In genomic region chr17:36947922-36948716, GRCh38 we compare ENCODE assay signal across 8 cellular contexts. TPM values are rescaled to one million over a fixed set of nuclear protein-coding genes. Genes with fewer than 3 reads are reported as not detected.
DNase-seq lines count a peak whose midpoint lies in the region; ATAC-seq and TF ChIP-seq lines count a peak whose summit lies in the region.

No MANE protein-coding gene starts in this region.

- peaks cover 37% of the 10 kb centered on the region for H3K79me2 ChIP-seq in mammary epithelial cell (ENCODE audit: insufficient read depth, low read length)

- H3K27ac ChIP-seq in mammary epithelial cell (ENCODE audit: insufficient read depth, low read depth, low read length) (no peak overlapping the region), lung (ENCODE audit: low read depth in 1 of 2, low read length in 1 of 2) (peak overlapping the region; percentile 17 to 95), aorta (ENCODE audit: low read depth in 1 of 2, low read length in 2 of 2) (peak overlapping the region in 1 of 2 donors; percentile 15)

- peaks cover 36% of the 10 kb centered on the region for H3K27me3 ChIP-seq in mammary epithelial cell (ENCODE audit: insufficient read depth, low read length)
- no peaks in the 10 kb centered on the region for H3K27me3 ChIP-seq in lung (ENCODE audit: control insufficient read depth, insufficient read depth)
- peaks cover 0 to 2% of the 10 kb centered on the region in 2 donors for H3K27me3 ChIP-seq in aorta (ENCODE audit: control insufficient read depth in 1 of 2, insufficient read depth in 2 of 2, low read length in 1 of 2)

- CTCF ChIA-PET in mammary epithelial cell (lab: Charles Lee; ENCODE audit: low non-redundant PET) = interaction anchor here (0.5 kb wide), 1 partner anchor 11 kb away, joined by 3 read pairs; no protein-coding TSS in a partner anchor

- 1% methylated on average over 20 of the region's 26 CpGs for WGBS in mammary epithelial cell (ENCODE audit: low coverage, missing lambda C conversion rate)
- 3% methylated on average over 26 of the region's 26 CpGs for WGBS in lung, 2 donors
- WGBS in aorta, 2 donors = 1 to 2% methylated on average over 26 of the region's 26 CpGs

- intact Hi-C loops in mammary epithelial cell (cut with micrococcal nuclease) = loop anchor here (2.0 to 5.0 kb wide), 4 partner anchors 91 to 346 kb away; partner anchors contain the start of gene MRM1
- intact Hi-C loops in aorta (cut with DNase I) = loop anchor here in 1 of 2 donors (5.0 to 10.0 kb wide), 2 partner anchors 401 to 463 kb away; partner anchors contain the start of gene ZNHIT3

- H3K4me3 ChIP-seq in mammary epithelial cell (replicated peaks in 1 of 3; ENCODE audit: insufficient read depth in 1 of 3, low read depth in 2 of 3, low read length in 3 of 3) (peak overlapping the region; percentile 78 to 86 (median 78)), lung (peak overlapping the region; percentile 95), aorta (ENCODE audit: low read length in 2 of 2) (peak overlapping the region in 1 of 2 donors; percentile 32)

- peak overlapping the region; percentile 96 for H2AFZ ChIP-seq in mammary epithelial cell (ENCODE audit: low read depth, low read length)

- H3K4me2 ChIP-seq in mammary epithelial cell (ENCODE audit: insufficient read depth, low read depth, low read length) = peak overlapping the region; percentile 85

- dilution Hi-C loops in mammary epithelial cell (cut with HindIII; ENCODE audit: low sequenced_read_pairs) = no loop called here

- H4K20me1 ChIP-seq in mammary epithelial cell (ENCODE audit: insufficient read depth, low read length) = no peaks in the 10 kb centered on the region

- H3K9me3 ChIP-seq in mammary epithelial cell (replicated peaks; ENCODE audit: insufficient read depth, low read length) (no peaks in the 10 kb centered on the region), lung (ENCODE audit: control insufficient read depth in 2 of 2, insufficient read depth in 1 of 2, low read length in 1 of 2) (no peaks in the 10 kb centered on the region), aorta (ENCODE audit: control insufficient read depth, low read length) (no peaks in the 10 kb centered on the region)

- H3K36me3 ChIP-seq in mammary epithelial cell (ENCODE audit: insufficient read depth, low read length) (peaks cover 11% of the 10 kb centered on the region), lung (ENCODE audit: control insufficient read depth in 2 of 2, insufficient read depth in 2 of 2, low read length in 2 of 2) (peaks cover 8% of the 10 kb centered on the region in 2 donors), aorta (ENCODE audit: control insufficient read depth in 1 of 2, insufficient read depth in 2 of 2, low read length in 1 of 2) (peaks cover 1 to 3% of the 10 kb centered on the region in 2 donors)

- no peak for TF ChIP-seq CTCF in mammary epithelial cell (conservative IDR thresholded peaks at IDR 0.05 in 1 of 2, IDR thresholded peaks at IDR 0.05 in 1 of 2; ENCODE audit: extremely low read depth in 1 of 2, insufficient read depth in 1 of 2, low read depth in 1 of 2, low read length in 2 of 2)
- TF ChIP-seq CTCF in lung (IDR thresholded peaks at IDR 0.05; ENCODE audit: control extremely low read depth, extremely low read depth) = no peak

- no peak overlapping the region for H3K9ac ChIP-seq in mammary epithelial cell (ENCODE audit: insufficient read depth, low read length)

- BruUV-seq in mammary epithelial cell (replicated peaks; lab: Mats Ljungman, UMichigan) = no TSS peak

- in situ Hi-C loops in mammary epithelial cell (cut with MboI; ENCODE audit: low sequenced_read_pairs in 2 of 2) = no loop called here

- peak; percentile 52 for ATAC-seq in lung (ENCODE audit: insufficient read depth, low FRiP score)
- peak; percentile 82 for ATAC-seq in aorta (ENCODE audit: low FRiP score)
- ATAC-seq in HG03045 (IDR thresholded peaks at IDR 0.05; ENCODE audit: unreplicated experiment) = no peak

- peak; percentile 36 for DNase-seq in NCI-H2171 treated with DMSO at 0.1 percent for 48 hours (lab: John Stamatoyannopoulos, UW)
- no peak for DNase-seq in NCI-H2171 (lab: John Stamatoyannopoulos, UW)
- peak; percentile 37 for DNase-seq in MV-4-11 (lab: John Stamatoyannopoulos, UW)
- no peak for DNase-seq in mammary epithelial cell
- DNase-seq in lung (ENCODE audit: low spot score) = no peak
- DNase-seq in aorta = no peak
- no peak for DNase-seq in GOT3 (lab: John Stamatoyannopoulos, UW)

- H3K4me1 ChIP-seq in mammary epithelial cell (ENCODE audit: insufficient read depth, low read length) (peaks cover 18% of the 10 kb centered on the region), lung (ENCODE audit: control insufficient read depth in 2 of 2, insufficient read depth in 2 of 2, low read length in 2 of 2) (peaks cover 3 to 10% of the 10 kb centered on the region in 2 donors), aorta (ENCODE audit: control insufficient read depth in 1 of 2, insufficient read depth in 2 of 2, low read length in 2 of 2) (peaks cover 0 to 3% of the 10 kb centered on the region in 2 donors)

RNA-seq across cellular contexts. Expression of gene AATF, which starts 0.6 kb away (rescaled TPM):
- 10 to 100 TPM; 21.2 to 70.3 TPM for total RNA-seq in mammary epithelial cell
- 19.0 TPM for polyA plus RNA-seq in mammary epithelial cell
- 54.6 TPM for polyA minus RNA-seq in mammary epithelial cell
- total RNA-seq in lung = 10 to 100 TPM; 28.2 to 41.4 TPM
- 10 to 100 TPM; 36.9 to 40.5 TPM for polyA plus RNA-seq in lung
- 10 to 100 TPM; 36.1 to 41.0 TPM for total RNA-seq in aorta
- 10 to 100 TPM; 38.2 to 44.2 TPM for polyA plus RNA-seq in aorta

RNA-seq across cellular contexts. Expression of gene LHX1, which starts 10.8 kb away (rescaled TPM):
- not detected for total RNA-seq in mammary epithelial cell
- polyA plus RNA-seq in mammary epithelial cell = not detected
- not detected for polyA minus RNA-seq in mammary epithelial cell
- total RNA-seq in lung = not detected
- polyA plus RNA-seq in lung = not detected
- not detected for total RNA-seq in aorta
- polyA plus RNA-seq in aorta = not detected

Comparison
In these comparisons a context has a peak if more than half of its experiments do, and no peak if none do; other contexts are left out.
1. DNase-seq: peak in NCI-H2171 treated with DMSO at 0.1 percent for 48 hours (single experiment) and MV-4-11 (single experiment); none in NCI-H2171 (single experiment), mammary epithelial cell (single experiment), lung (single experiment), aorta (0 of 2) and GOT3 (single experiment).